ENCODE assay signal across 3 cellular contexts in genomic region chr10:125889432-125889831, GRCh38. TPM values are rescaled to one million over a fixed set of nuclear protein-coding genes. Genes with fewer than 3 reads are reported as not detected.
"Had no signal": no experiment of that assay in that cellular context is flagged by ENCODE, and none has a peak within 500 bp of the region (broad histone marks: within the 10 kb centered on the region; RNA-seq: fewer than 3 reads in every experiment).

No MANE protein-coding gene starts in this region.

RNA-seq across cellular contexts. Expression of gene FANK1, which starts 6.9 kb away (rescaled TPM):
- total RNA-seq: activated CD8-positive, alpha-beta T cell treated with anti-CD3 and anti-CD28 coated beads, Interleukin-2, amount 10 ng/mL, durations not matched to agents 7 days and 5 days; activated T-helper 2 cell treated with anti-CD3 and anti-CD28 coated beads, Interferon-gamma antibody, Interleukin-2, Interleukin-4, amounts not matched to agents 10 μg/mL and 5 μg/mL and 100 μg/mL, durations not matched to agents 14 hours and 24 hours and 36 hours; ascending aorta had no signal
